ENCODE assay signal across 10 cellular contexts in the genomic region with DNA sequence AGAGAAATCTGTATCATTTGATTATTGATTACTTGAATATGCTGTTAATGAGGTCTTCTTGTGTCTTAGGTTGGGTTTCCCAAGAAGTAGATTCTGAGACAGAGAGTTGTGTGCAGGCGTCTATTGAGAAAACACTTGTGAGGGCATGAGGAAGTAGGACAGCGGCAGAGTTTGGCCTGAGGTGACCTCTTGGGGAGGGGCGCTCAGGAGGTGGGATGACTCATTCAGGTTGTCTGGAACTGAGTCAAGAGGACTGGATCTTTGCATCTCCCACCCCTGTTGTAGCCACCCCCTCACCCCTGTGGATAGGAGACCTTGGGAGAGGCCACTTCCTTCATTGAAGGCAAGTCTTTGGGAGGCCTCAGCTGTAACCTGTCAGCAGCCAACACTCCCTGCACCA. TPM values are rescaled to one million over a fixed set of nuclear protein-coding genes. Genes with fewer than 3 reads are reported as not detected.
A peak's percentile ranks its signal among the peaks of the same experiment; 100 is the strongest.
DNase-seq lines count a peak whose midpoint lies in the region; ATAC-seq and TF ChIP-seq lines count a peak whose summit lies in the region.
"Had no signal": no experiment of that assay in that cellular context is flagged by ENCODE, and none has a peak within 500 bp of the region (broad histone marks: within the 10 kb centered on the region; RNA-seq: fewer than 3 reads in every experiment).

No MANE protein-coding gene starts in this region.

- H3K4me1 Mint-ChIP-seq in WTC11 = peaks cover 9% of the 10 kb centered on the region

- H3K36me3 Mint-ChIP-seq in WTC11 = no peaks in the 10 kb centered on the region

- H3K9me3 ChIP-seq in right cardiac atrium (ENCODE audit: control insufficient read depth, low read length) = no peaks in the 10 kb centered on the region
- no peaks in the 10 kb centered on the region for H3K9me3 ChIP-seq in upper lobe of right lung
- H3K9me3 ChIP-seq: ascending aorta had no signal

- H3K4me1 ChIP-seq in right cardiac atrium (ENCODE audit: control insufficient read depth, insufficient read depth, low read length) (no peaks in the 10 kb centered on the region), upper lobe of right lung (no peaks in the 10 kb centered on the region)
- H3K4me1 ChIP-seq: ascending aorta had no signal

- POLR2A ChIA-PET in WTC11 (lab: Charles Lee) = no interaction called here

- DNase-seq in right cardiac atrium = peak in 2 of 3 donors; percentile 50 to 55
- DNase-seq in left cardiac atrium = no peak
- DNase-seq in WTC11 (ENCODE audit: low spot score) = no peak
- DNase-seq in upper lobe of right lung = peak; percentile 68
- DNase-seq in RPMI8226 = no peak
- DNase-seq in NCI-H1436 treated with DMSO at 0.1 percent for 48 hours (lab: John Stamatoyannopoulos, UW) = no peak
- DNase-seq in NCI-H1105 treated with DMSO at 0.1 percent for 48 hours (lab: John Stamatoyannopoulos, UW) = no peak
- DNase-seq: glutamatergic neuron had no signal

- CTCF ChIA-PET in WTC11 (lab: Charles Lee) = no interaction called here

- H3K27ac ChIP-seq in right cardiac atrium (ENCODE audit: low read length) = no peak overlapping the region
- no peak overlapping the region for H3K27ac ChIP-seq in upper lobe of right lung
- H3K27ac ChIP-seq: ascending aorta had no signal

- TF ChIP-seq CTCF in WTC11 (IDR thresholded peaks at IDR 0.05) (no peak), upper lobe of right lung (IDR thresholded peaks at IDR 0.05) (no peak)

- no peaks in the 10 kb centered on the region for H3K27me3 ChIP-seq in right cardiac atrium (ENCODE audit: control insufficient read depth, insufficient read depth)
- no peaks in the 10 kb centered on the region for H3K27me3 ChIP-seq in upper lobe of right lung
- H3K27me3 ChIP-seq: ascending aorta had no signal

- WGBS in right cardiac atrium = 65% methylated on average over 3 of the region's 3 CpGs

- no peak overlapping the region for H3K4me3 Mint-ChIP-seq in WTC11

- intact Hi-C loops in right cardiac atrium (cut with DNase I) = no loop called here
- intact Hi-C loops in left cardiac atrium (cut with DNase I) = no loop called here
- intact Hi-C loops in upper lobe of right lung (cut with DNase I) = no loop called here

- H3K9me3 Mint-ChIP-seq in WTC11 = 0 out of 2 replicates have a peak, but pooled peaks cover 4% of the 10 kb centered on the region

- H3K36me3 ChIP-seq in upper lobe of right lung = no peaks in the 10 kb centered on the region
- H3K36me3 ChIP-seq: ascending aorta had no signal

- no peak overlapping the region for H3K27ac Mint-ChIP-seq in WTC11

- ATAC-seq in right cardiac atrium (peak in 1 of 2 donors; percentile 26), left cardiac atrium (no peak), HG03025 (IDR thresholded peaks at IDR 0.05; ENCODE audit: low FRiP score, unreplicated experiment) (peak; percentile 77), WTC11 (peak; percentile 86), upper lobe of right lung (peak; percentile 90)

- H3K4me3 ChIP-seq in right cardiac atrium (ENCODE audit: low read length) (no peak overlapping the region), upper lobe of right lung (no peak overlapping the region)
- H3K4me3 ChIP-seq: ascending aorta had no signal

- no peaks in the 10 kb centered on the region for H3K27me3 Mint-ChIP-seq in WTC11 (ENCODE audit: low read depth)

TF ChIP-seq in WTC11, 78 proteins besides CTCF, POLR2A, EP300 and RAD21:
- TF ChIP-seq OVOL2 (CRISPR knock-in tag; IDR thresholded peaks at IDR 0.05; ENCODE audit: borderline replicate concordance) = no peak
- no peak for TF ChIP-seq IRF2 (CRISPR knock-in tag; IDR thresholded peaks at IDR 0.05; ENCODE audit: borderline replicate concordance, low read depth)
- TF ChIP-seq MAX (CRISPR knock-in tag; IDR thresholded peaks at IDR 0.05) = no peak
- TF ChIP-seq ZNF219 (CRISPR knock-in tag; IDR thresholded peaks at IDR 0.05; ENCODE audit: borderline replicate concordance) = no peak
- no peak for TF ChIP-seq ZNF317 (CRISPR knock-in tag; IDR thresholded peaks at IDR 0.05; ENCODE audit: borderline replicate concordance, low read depth)
- no peak for TF ChIP-seq RORB (CRISPR knock-in tag; IDR thresholded peaks at IDR 0.05)
- TF ChIP-seq, protein P1, sequence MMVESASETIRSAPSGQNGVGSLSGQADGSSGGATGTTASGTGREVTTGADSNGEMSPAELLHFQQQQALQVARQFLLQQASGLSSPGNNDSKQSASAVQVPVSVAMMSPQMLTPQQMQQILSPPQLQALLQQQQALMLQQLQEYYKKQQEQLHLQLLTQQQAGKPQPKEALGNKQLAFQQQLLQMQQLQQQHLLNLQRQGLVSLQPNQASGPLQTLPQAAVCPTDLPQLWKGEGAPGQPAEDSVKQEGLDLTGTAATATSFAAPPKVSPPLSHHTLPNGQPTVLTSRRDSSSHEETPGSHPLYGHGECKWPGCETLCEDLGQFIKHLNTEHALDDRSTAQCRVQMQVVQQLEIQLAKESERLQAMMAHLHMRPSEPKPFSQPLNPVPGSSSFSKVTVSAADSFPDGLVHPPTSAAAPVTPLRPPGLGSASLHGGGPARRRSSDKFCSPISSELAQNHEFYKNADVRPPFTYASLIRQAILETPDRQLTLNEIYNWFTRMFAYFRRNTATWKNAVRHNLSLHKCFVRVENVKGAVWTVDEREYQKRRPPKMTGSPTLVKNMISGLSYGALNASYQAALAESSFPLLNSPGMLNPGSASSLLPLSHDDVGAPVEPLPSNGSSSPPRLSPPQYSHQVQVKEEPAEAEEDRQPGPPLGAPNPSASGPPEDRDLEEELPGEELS (CRISPR knock-in tag; IDR thresholded peaks at IDR 0.05) = no peak
- TF ChIP-seq KAT7 (CRISPR knock-in tag; IDR thresholded peaks at IDR 0.05; ENCODE audit: borderline replicate concordance) = no peak
- TF ChIP-seq ATF6 (CRISPR knock-in tag; IDR thresholded peaks at IDR 0.05) = no peak
- no peak for TF ChIP-seq ZBTB21 (CRISPR knock-in tag; IDR thresholded peaks at IDR 0.05; ENCODE audit: borderline replicate concordance)
- TF ChIP-seq E2F4 (CRISPR knock-in tag; IDR thresholded peaks at IDR 0.05; ENCODE audit: borderline replicate concordance, low read depth) = no peak
- no peak for TF ChIP-seq JAZF1 (CRISPR knock-in tag; IDR thresholded peaks at IDR 0.05)
- TF ChIP-seq, protein P2, sequence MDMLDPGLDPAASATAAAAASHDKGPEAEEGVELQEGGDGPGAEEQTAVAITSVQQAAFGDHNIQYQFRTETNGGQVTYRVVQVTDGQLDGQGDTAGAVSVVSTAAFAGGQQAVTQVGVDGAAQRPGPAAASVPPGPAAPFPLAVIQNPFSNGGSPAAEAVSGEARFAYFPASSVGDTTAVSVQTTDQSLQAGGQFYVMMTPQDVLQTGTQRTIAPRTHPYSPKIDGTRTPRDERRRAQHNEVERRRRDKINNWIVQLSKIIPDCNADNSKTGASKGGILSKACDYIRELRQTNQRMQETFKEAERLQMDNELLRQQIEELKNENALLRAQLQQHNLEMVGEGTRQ (CRISPR knock-in tag; IDR thresholded peaks at IDR 0.05) = no peak
- TF ChIP-seq TEAD4 (CRISPR knock-in tag; IDR thresholded peaks at IDR 0.05) = no peak
- TF ChIP-seq CREB1 (CRISPR knock-in tag; IDR thresholded peaks at IDR 0.05) = no peak
- TF ChIP-seq SMAD4 (CRISPR knock-in tag; IDR thresholded peaks at IDR 0.05) = no peak
- no peak for TF ChIP-seq NFYB (CRISPR knock-in tag; conservative IDR thresholded peaks at IDR 0.05; ENCODE audit: low read depth)
- TF ChIP-seq EMX1 (CRISPR knock-in tag; IDR thresholded peaks at IDR 0.05) = no peak

RNA-seq across cellular contexts. Expression of gene WDFY2, which starts 35.2 kb away (rescaled TPM):
- total RNA-seq in right cardiac atrium (1 to 10 TPM; 4.9 to 7.9 (median 6.4) TPM), left cardiac atrium (1 to 10 TPM; 5.4 to 7.2 TPM), WTC11 (2021) (22.6 to 25.7 TPM (median 23.7 TPM) in 3 replicates), upper lobe of right lung (13.1 TPM)
- polyA plus RNA-seq in right cardiac atrium = 2.6 TPM

Comparison
In these comparisons a context has a peak if more than half of its experiments do, and no peak if none do; other contexts are left out.
1. DNase-seq: peak in right cardiac atrium (2 of 3) and upper lobe of right lung (single experiment); none in left cardiac atrium (single experiment), WTC11 (single experiment), RPMI8226 (single experiment), NCI-H1436 treated with DMSO at 0.1 percent for 48 hours (single experiment) and NCI-H1105 treated with DMSO at 0.1 percent for 48 hours (single experiment).
2. ATAC-seq: peak in HG03025 (single experiment), WTC11 (single experiment) and upper lobe of right lung (single experiment); none in left cardiac atrium (0 of 2).